In genomic region chr12:27840229-27840999, GRCh38 we compare ENCODE assay signal across 13 cellular contexts.
DNase-seq lines count a peak whose midpoint lies in the region; TF ChIP-seq lines count a peak whose summit lies in the region.
"Had no signal": no experiment of that assay in that cellular context is flagged by ENCODE, and none has a peak within 500 bp of the region (broad histone marks: within the 10 kb centered on the region; RNA-seq: fewer than 3 reads in every experiment).

No MANE protein-coding gene starts in this region.

- H3K36me3 Mint-ChIP-seq in osteocyte (ENCODE audit: unreplicated experiment) = no peaks in the 10 kb centered on the region
- no peaks in the 10 kb centered on the region for H3K36me3 Mint-ChIP-seq in activated T-helper 1 cell treated with anti-CD3 and anti-CD28 coated beads, Interleukin-12 subunit alpha, Interleukin-12 subunit beta, Interleukin-2, Interleukin-4 antibody, amounts not matched to agents 30 ng/mL and 10 ng/mL and 1 ng/mL, durations not matched to agents 14 hours and 24 hours and 36 hours (ENCODE audit: low read depth)

- H3K27ac Mint-ChIP-seq in osteocyte (ENCODE audit: unreplicated experiment) = no peak overlapping the region
- no peak overlapping the region for H3K27ac Mint-ChIP-seq in activated T-helper 1 cell treated with anti-CD3 and anti-CD28 coated beads, Interleukin-12 subunit alpha, Interleukin-12 subunit beta, Interleukin-2, Interleukin-4 antibody, amounts not matched to agents 30 ng/mL and 10 ng/mL and 1 ng/mL, durations not matched to agents 14 hours and 24 hours and 36 hours
- H3K27ac Mint-ChIP-seq: activated T-cell treated with anti-CD3 and anti-CD28 coated beads, Interleukin-2, amount 50 U/mL, for 72 hours; T-helper 1 cell treated with Interleukin-12 subunit alpha and Interleukin-12 subunit beta and Interleukin-4 antibody, amounts not matched to agents 30 μg/mL and 1 μg/mL, for 36 hours had no signal

- TF ChIP-seq CTCF in LNCaP clone FGC (IDR thresholded peaks at IDR 0.05; ENCODE audit: control insufficient read depth, extremely low read depth, insufficient read depth) = peak; percentile 55
- peak; percentile 46 for TF ChIP-seq CTCF in osteocyte (IDR thresholded peaks at IDR 0.05)

- DNase-seq in NCI-H2171 (lab: John Stamatoyannopoulos, UW) (peak; percentile 43), NCI-H2171 treated with DMSO at 0.1 percent for 48 hours (lab: John Stamatoyannopoulos, UW) (no peak), LNCaP clone FGC (ENCODE audit: low read depth) (peak; percentile 42), amniotic epithelial cell (ENCODE audit: low read depth) (peak; percentile 17), osteocyte (ENCODE audit: extremely low spot score, unreplicated experiment) (no peak), 8988T (no peak), iPS-NIHi7 (ENCODE audit: extremely low spot score) (no peak)
- DNase-seq in activated T-helper 1 cell treated with anti-CD3 and anti-CD28 coated beads, Interleukin-12 subunit alpha, Interleukin-12 subunit beta, Interleukin-2, Interleukin-4 antibody, amounts not matched to agents 30 ng/mL and 10 ng/mL and 1 ng/mL, durations not matched to agents 14 hours and 24 hours and 36 hours (ENCODE audit: low spot score) = no peak
- DNase-seq: ACHN; activated T-cell treated with anti-CD3 and anti-CD28 coated beads, Interleukin-2, amount 50 U/mL, for 72 hours; NCI-H146; testis had no signal

- no peak overlapping the region for H3K4me3 ChIP-seq in LNCaP clone FGC (ENCODE audit: low read depth, low read length)
- H3K4me3 ChIP-seq: testis had no signal

- H3K4me1 Mint-ChIP-seq in osteocyte (ENCODE audit: unreplicated experiment) = peaks cover 9% of the 10 kb centered on the region
- H3K4me1 Mint-ChIP-seq in activated T-helper 1 cell treated with anti-CD3 and anti-CD28 coated beads, Interleukin-12 subunit alpha, Interleukin-12 subunit beta, Interleukin-2, Interleukin-4 antibody, amounts not matched to agents 30 ng/mL and 10 ng/mL and 1 ng/mL, durations not matched to agents 14 hours and 24 hours and 36 hours (ENCODE audit: low read depth) = no peaks in the 10 kb centered on the region

- peaks cover 5% of the 10 kb centered on the region for H3K27me3 Mint-ChIP-seq in osteocyte (ENCODE audit: unreplicated experiment)
- H3K27me3 Mint-ChIP-seq in activated T-helper 1 cell treated with anti-CD3 and anti-CD28 coated beads, Interleukin-12 subunit alpha, Interleukin-12 subunit beta, Interleukin-2, Interleukin-4 antibody, amounts not matched to agents 30 ng/mL and 10 ng/mL and 1 ng/mL, durations not matched to agents 14 hours and 24 hours and 36 hours (ENCODE audit: insufficient read depth) = no peaks in the 10 kb centered on the region

- no peak overlapping the region for H3K4me3 Mint-ChIP-seq in osteocyte (ENCODE audit: unreplicated experiment)
- no peak overlapping the region for H3K4me3 Mint-ChIP-seq in activated T-helper 1 cell treated with anti-CD3 and anti-CD28 coated beads, Interleukin-12 subunit alpha, Interleukin-12 subunit beta, Interleukin-2, Interleukin-4 antibody, amounts not matched to agents 30 ng/mL and 10 ng/mL and 1 ng/mL, durations not matched to agents 14 hours and 24 hours and 36 hours
- H3K4me3 Mint-ChIP-seq: activated T-cell treated with anti-CD3 and anti-CD28 coated beads, Interleukin-2, amount 50 U/mL, for 72 hours; T-helper 1 cell treated with Interleukin-12 subunit alpha and Interleukin-12 subunit beta and Interleukin-4 antibody, amounts not matched to agents 30 μg/mL and 1 μg/mL, for 36 hours had no signal

- no peaks in the 10 kb centered on the region for H3K9me3 Mint-ChIP-seq in osteocyte (ENCODE audit: unreplicated experiment)
- no peaks in the 10 kb centered on the region for H3K9me3 Mint-ChIP-seq in activated T-helper 1 cell treated with anti-CD3 and anti-CD28 coated beads, Interleukin-12 subunit alpha, Interleukin-12 subunit beta, Interleukin-2, Interleukin-4 antibody, amounts not matched to agents 30 ng/mL and 10 ng/mL and 1 ng/mL, durations not matched to agents 14 hours and 24 hours and 36 hours
- H3K9me3 Mint-ChIP-seq: activated T-cell treated with anti-CD3 and anti-CD28 coated beads, Interleukin-2, amount 50 U/mL, for 72 hours; T-helper 1 cell treated with Interleukin-12 subunit alpha and Interleukin-12 subunit beta and Interleukin-4 antibody, amounts not matched to agents 30 μg/mL and 1 μg/mL, for 36 hours had no signal

- intact Hi-C loops in activated T-helper 1 cell treated with anti-CD3 and anti-CD28 coated beads, Interleukin-12 subunit alpha, Interleukin-12 subunit beta, Interleukin-2, Interleukin-4 antibody, amounts not matched to agents 30 ng/mL and 10 ng/mL and 1 ng/mL, durations not matched to agents 14 hours and 24 hours and 36 hours (cut with micrococcal nuclease) = no loop called here

Comparison
In these comparisons a context has a peak if more than half of its experiments do, and no peak if none do; other contexts are left out.
1. DNase-seq: peak in NCI-H2171 (single experiment), LNCaP clone FGC (single experiment) and amniotic epithelial cell (single experiment); none in NCI-H2171 treated with DMSO at 0.1 percent for 48 hours (single experiment), osteocyte (single experiment), 8988T (single experiment), activated T-helper 1 cell treated with anti-CD3 and anti-CD28 coated beads, Interleukin-12 subunit alpha, Interleukin-12 subunit beta, Interleukin-2, Interleukin-4 antibody, amounts not matched to agents 30 ng/mL and 10 ng/mL and 1 ng/mL, durations not matched to agents 14 hours and 24 hours and 36 hours (single experiment) and iPS-NIHi7 (single experiment).